Comparison of ENCODE assay signal across 19 cellular contexts in genomic region chr12:84276215-84276614, GRCh38.
"Had no signal": no experiment of that assay in that cellular context is flagged by ENCODE, and none has a peak within 500 bp of the region (broad histone marks: within the 10 kb centered on the region; RNA-seq: fewer than 3 reads in every experiment).

No MANE protein-coding gene starts in this region.

- DNase-seq: activated CD4-positive, alpha-beta T cell treated with anti-CD3 and anti-CD28 coated beads for 36 hours; activated CD4-positive, alpha-beta T cell treated with anti-CD3 and anti-CD28 coated beads, Interleukin-2, amount 50 U/mL, for 48 hours; activated naive CD8-positive, alpha-beta T cell treated with anti-CD3 and anti-CD28 coated beads for 36 hours; amniotic stem cell; dermis blood vessel endothelial cell; effector memory CD4-positive, alpha-beta T cell; foreskin melanocyte; head of caudate nucleus; left lung; stimulated activated CD4-positive, alpha-beta T cell treated with anti-CD3 and anti-CD28 coated beads, Interleukin-2, amount 100 ng/mL, for 24 hours; stimulated activated naive CD8-positive, alpha-beta T cell treated with anti-CD3 and anti-CD28 coated beads, Interleukin-15, Interleukin-2, amounts not matched to agents 100 U/mL and 50 U/mL, for 24 hours; substantia nigra; uterus had no signal

- H3K27me3 Mint-ChIP-seq: activated CD4-positive, alpha-beta T cell treated with anti-CD3 and anti-CD28 coated beads for 36 hours; activated naive CD8-positive, alpha-beta T cell treated with anti-CD3 and anti-CD28 coated beads for 36 hours had no signal

- ATAC-seq: activated CD4-positive, alpha-beta T cell treated with anti-CD3 and anti-CD28 coated beads for 36 hours; left lung; stimulated activated naive CD8-positive, alpha-beta T cell treated with anti-CD3 and anti-CD28 coated beads, Interleukin-15, Interleukin-2, amounts not matched to agents 100 U/mL and 50 U/mL, for 24 hours; WTC11 had no signal

- H3K27ac Mint-ChIP-seq: activated CD4-positive, alpha-beta T cell treated with anti-CD3 and anti-CD28 coated beads for 36 hours; activated naive CD8-positive, alpha-beta T cell treated with anti-CD3 and anti-CD28 coated beads for 36 hours; activated T-helper 1 cell treated with anti-CD3 and anti-CD28 coated beads, Interleukin-12 subunit alpha, Interleukin-12 subunit beta, Interleukin-2, Interleukin-4 antibody, amounts not matched to agents 30 ng/mL and 10 ng/mL and 1 ng/mL, durations not matched to agents 14 hours and 24 hours and 36 hours; progenitor cell of endocrine pancreas; WTC11 had no signal

- H3K36me3 Mint-ChIP-seq: activated naive CD8-positive, alpha-beta T cell treated with anti-CD3 and anti-CD28 coated beads for 36 hours; WTC11 had no signal

- H3K9me3 Mint-ChIP-seq: neural crest cell, WTC11 had no signal

- H3K4me3 ChIP-seq: left lung, right atrium auricular region, tibial nerve, uterus had no signal

- H3K4me3 Mint-ChIP-seq: activated CD4-positive, alpha-beta T cell treated with anti-CD3 and anti-CD28 coated beads for 36 hours; activated naive CD8-positive, alpha-beta T cell treated with anti-CD3 and anti-CD28 coated beads for 36 hours; activated T-helper 1 cell treated with anti-CD3 and anti-CD28 coated beads, Interleukin-12 subunit alpha, Interleukin-12 subunit beta, Interleukin-2, Interleukin-4 antibody, amounts not matched to agents 30 ng/mL and 10 ng/mL and 1 ng/mL, durations not matched to agents 14 hours and 24 hours and 36 hours; neural crest cell; WTC11 had no signal

- H3K4me1 Mint-ChIP-seq: activated CD4-positive, alpha-beta T cell treated with anti-CD3 and anti-CD28 coated beads for 36 hours; activated naive CD8-positive, alpha-beta T cell treated with anti-CD3 and anti-CD28 coated beads for 36 hours; neural crest cell had no signal
